34 cellular contexts compared by ENCODE assay signal in genomic region chr16:9567674-9568073, GRCh38.
DNase-seq lines count a peak whose midpoint lies in the region; ATAC-seq, FAIRE-seq and TF ChIP-seq lines count a peak whose summit lies in the region.
"Had no signal": no experiment of that assay in that cellular context is flagged by ENCODE, and none has a peak within 500 bp of the region (broad histone marks: within the 10 kb centered on the region; RNA-seq: fewer than 3 reads in every experiment).

No MANE protein-coding gene starts in this region.

- H3K9me3 ChIP-seq in GM12878 (replicated peaks; ENCODE audit: control insufficient read depth, insufficient read depth, low read length): no peaks in the 10 kb centered on the region
- H3K9me3 ChIP-seq: BLaER1, esophagus muscularis mucosa, psoas muscle, thyroid gland, vagina had no signal

- WGBS in GM12878 (ENCODE audit: insufficient coverage, insufficient replicate concordance, low lambda C conversion rate, missing lambda C conversion rate): 26% methylated on average over 7 of the region's 7 CpGs

- no peak overlapping the region for H3K4me3 Mint-ChIP-seq in activated naive CD4-positive, alpha-beta T cell treated with anti-CD3 and anti-CD28 coated beads for 36 hours
- no peak overlapping the region for H3K4me3 Mint-ChIP-seq in stimulated activated naive CD8-positive, alpha-beta T cell treated with anti-CD3 and anti-CD28 coated beads, Interleukin-15, amount 100 ng/mL, for 72 hours
- H3K4me3 Mint-ChIP-seq: naive thymus-derived CD8-positive, alpha-beta T cell had no signal

- H3K36me3 Mint-ChIP-seq in activated naive CD4-positive, alpha-beta T cell treated with anti-CD3 and anti-CD28 coated beads for 36 hours (ENCODE audit: low read depth): no peaks in the 10 kb centered on the region
- H3K36me3 Mint-ChIP-seq: activated naive CD4-positive, alpha-beta T cell treated with anti-CD3 and anti-CD28 coated beads, Interleukin-2, amount 50 U/mL, for 72 hours; naive thymus-derived CD8-positive, alpha-beta T cell had no signal

- TF ChIP-seq RAD21 in GM12878 (IDR thresholded peaks at IDR 0.05; ENCODE audit: insufficient read depth, low read depth, low read length): no peak

- H3K9me3 Mint-ChIP-seq in activated naive CD4-positive, alpha-beta T cell treated with anti-CD3 and anti-CD28 coated beads for 36 hours: peaks cover 2% of the 10 kb centered on the region
- peaks cover 0 to 9% of the 10 kb centered on the region in 2 donors for H3K9me3 Mint-ChIP-seq in stimulated activated naive CD8-positive, alpha-beta T cell treated with anti-CD3 and anti-CD28 coated beads, Interleukin-15, amount 100 ng/mL, for 72 hours

- TF ChIP-seq POLR2A in GM12878 (IDR thresholded peaks at IDR 0.05; ENCODE audit: low read depth, low read length): no peak

- no peak for TF ChIP-seq EP300 in GM12878 (IDR thresholded peaks at IDR 0.05; ENCODE audit: borderline replicate concordance in 1 of 2, control insufficient read depth in 1 of 2, low read depth in 2 of 2, low read length in 2 of 2)

- H3K4me3 ChIP-seq in GM12878: no peak overlapping the region
- H3K4me3 ChIP-seq: BLaER1, esophagus muscularis mucosa, heart right ventricle, psoas muscle, thyroid gland, vagina had no signal

- H3K4me2 ChIP-seq in GM12878 (ENCODE audit: control insufficient read depth, insufficient read depth): no peak overlapping the region
- H3K4me2 ChIP-seq: BLaER1 had no signal

- CTCF ChIA-PET in activated naive CD4-positive, alpha-beta T cell treated with anti-CD3 and anti-CD28 coated beads for 36 hours (lab: Charles Lee): interaction anchor here (0.6 kb wide), 1 partner anchor 684 kb away, joined by 4 read pairs; no protein-coding TSS in a partner anchor
- CTCF ChIA-PET in GM12878 (lab: Yijun Ruan, JAX): no interaction called here

- no peaks in the 10 kb centered on the region for H3K79me2 ChIP-seq in GM12878 (ENCODE audit: control insufficient read depth, insufficient read depth, low read length)

- H3K4me1 Mint-ChIP-seq in activated naive CD4-positive, alpha-beta T cell treated with anti-CD3 and anti-CD28 coated beads for 36 hours (ENCODE audit: low read depth): no peaks in the 10 kb centered on the region
- no peaks in the 10 kb centered on the region for H3K4me1 Mint-ChIP-seq in stimulated activated naive CD8-positive, alpha-beta T cell treated with anti-CD3 and anti-CD28 coated beads, Interleukin-15, amount 100 ng/mL, for 72 hours
- H3K4me1 Mint-ChIP-seq: naive thymus-derived CD8-positive, alpha-beta T cell had no signal

- no peak for TF ChIP-seq CTCF in GM12878 (IDR thresholded peaks at IDR 0.05 in 2 of 3, conservative IDR thresholded peaks at IDR 0.05 in 1 of 3; ENCODE audit: control insufficient read depth in 2 of 3, extremely low read depth in 1 of 3, insufficient read depth in 1 of 3, low read depth in 3 of 3, low read length in 3 of 3)

- in situ Hi-C loops in GM12878 (cut with MboI): no loop called here

- BruUV-seq in GM12878 (replicated peaks; lab: Mats Ljungman, UMichigan): no TSS peak

- DNase-seq in activated naive CD4-positive, alpha-beta T cell treated with anti-CD3 and anti-CD28 coated beads for 36 hours: peak; percentile 4
- no peak for DNase-seq in activated naive CD4-positive, alpha-beta T cell treated with anti-CD3 and anti-CD28 coated beads, Interleukin-2, amount 50 U/mL, for 16 hours
- DNase-seq in NCI-H187 (lab: John Stamatoyannopoulos, UW) (peak; percentile 10 to 66), GM12878 (ENCODE audit: low read depth, low spot score) (no peak)
- no peak for DNase-seq in stimulated activated naive CD8-positive, alpha-beta T cell treated with anti-CD3 and anti-CD28 coated beads, Interleukin-15, amount 100 ng/mL, for 72 hours
- DNase-seq in effector CD8-positive, alpha-beta T cell (lab: John Stamatoyannopoulos, UW): no peak
- DNase-seq: activated CD4-positive, alpha-beta T cell treated with anti-CD3 and anti-CD28 coated beads, Interleukin-2, amount 50 U/mL, for 48 hours; activated CD8-positive, alpha-beta memory T cell treated with anti-CD3 and anti-CD28 coated beads, Interleukin-2, amount 50 U/mL, for 48 hours; amygdala; brain microvascular endothelial cell; DMS53; foreskin fibroblast; GDM1; heart right ventricle; kidney glomerular epithelial cell; naive thymus-derived CD8-positive, alpha-beta T cell; NCI-H1092 treated with DMSO at 0.1 percent for 48 hours; NCI-H2081; NCI-H226; OCI-M1; psoas muscle; stimulated activated CD4-positive, alpha-beta T cell treated with anti-CD3 and anti-CD28 coated beads, Interleukin-12 subunit alpha, Interleukin-12 subunit beta, amount 100 ng/mL, for 4 hours; stimulated activated CD4-positive, alpha-beta T cell treated with anti-CD3 and anti-CD28 coated beads, Interleukin-4, amount 100 ng/mL, for 1 hour; T1000; thyroid gland had no signal

- SMC1A ChIA-PET in GM12878 (lab: Charles Lee; ENCODE audit: uncharacterized antibody, unreplicated experiment): no interaction called here

- no peak overlapping the region for H3K27ac Mint-ChIP-seq in activated naive CD4-positive, alpha-beta T cell treated with anti-CD3 and anti-CD28 coated beads for 36 hours
- H3K27ac Mint-ChIP-seq in stimulated activated naive CD8-positive, alpha-beta T cell treated with anti-CD3 and anti-CD28 coated beads, Interleukin-15, amount 100 ng/mL, for 72 hours: no peak overlapping the region
- H3K27ac Mint-ChIP-seq: naive thymus-derived CD8-positive, alpha-beta T cell had no signal

- H3K36me3 ChIP-seq in GM12878 (ENCODE audit: control insufficient read depth in 2 of 2, insufficient read depth in 2 of 2, low read length in 1 of 2): no peaks in the 10 kb centered on the region
- H3K36me3 ChIP-seq: BLaER1, brain microvascular endothelial cell, esophagus muscularis mucosa, heart right ventricle, thyroid gland, vagina had no signal

- no peaks in the 10 kb centered on the region for H4K20me1 ChIP-seq in GM12878 (ENCODE audit: control insufficient read depth, insufficient read depth)
- H4K20me1 ChIP-seq: BLaER1 had no signal

- H3K27ac ChIP-seq in GM12878 (ENCODE audit: control insufficient read depth, insufficient read depth): no peak overlapping the region
- H3K27ac ChIP-seq: BLaER1, brain microvascular endothelial cell, esophagus muscularis mucosa, heart right ventricle, psoas muscle, RWPE1, thyroid gland, vagina, VCaP had no signal

- POLR2A ChIA-PET in GM12878 (lab: Charles Lee): no interaction called here

- intact Hi-C loops in activated naive CD4-positive, alpha-beta T cell treated with anti-CD3 and anti-CD28 coated beads for 36 hours (cut with micrococcal nuclease): no loop called here
- intact Hi-C loops in GM12878 (cut with micrococcal nuclease; ENCODE audit: unreplicated experiment): no loop called here

- H3K9ac ChIP-seq in GM12878 (ENCODE audit: control insufficient read depth, insufficient read depth, low read length): no peak overlapping the region
- H3K9ac ChIP-seq: BLaER1 had no signal

- H3K27me3 Mint-ChIP-seq in activated naive CD4-positive, alpha-beta T cell treated with anti-CD3 and anti-CD28 coated beads for 36 hours (ENCODE audit: low read depth): no peaks in the 10 kb centered on the region
- no peaks in the 10 kb centered on the region for H3K27me3 Mint-ChIP-seq in stimulated activated naive CD8-positive, alpha-beta T cell treated with anti-CD3 and anti-CD28 coated beads, Interleukin-15, amount 100 ng/mL, for 72 hours

- ATAC-seq in GM12878 (no peak; the same call in 2 of the 3 replicates), HG03460 (IDR thresholded peaks at IDR 0.05; ENCODE audit: unreplicated experiment) (no peak)
- no peak for ATAC-seq in stimulated activated naive CD8-positive, alpha-beta T cell treated with anti-CD3 and anti-CD28 coated beads, Interleukin-15, amount 100 ng/mL, for 72 hours
- ATAC-seq: heart right ventricle; naive thymus-derived CD8-positive, alpha-beta T cell; psoas muscle; sciatic nerve had no signal

- no peaks in the 10 kb centered on the region for H3K27me3 ChIP-seq in GM12878 (replicated peaks in 1 of 2; ENCODE audit: control insufficient read depth in 2 of 2, insufficient read depth in 2 of 2, low read length in 1 of 2)
- H3K27me3 ChIP-seq: BLaER1, brain microvascular endothelial cell, esophagus muscularis mucosa, heart right ventricle, thyroid gland, vagina had no signal

- RAD21 ChIA-PET in GM12878 (lab: Charles Lee; ENCODE audit: unreplicated experiment): no interaction called here

- H2AFZ ChIP-seq in GM12878 (ENCODE audit: control insufficient read depth, low read depth, low read length): no peak overlapping the region; the same call in 1 of the 2 replicates

- FAIRE-seq in GM12878 (lab: Jason Lieb, UNC): no peak
- FAIRE-seq: endometrium had no signal

- H3K4me1 ChIP-seq in GM12878 (ENCODE audit: control insufficient read depth, insufficient read depth, low read length): no peaks in the 10 kb centered on the region
- H3K4me1 ChIP-seq: esophagus muscularis mucosa, heart right ventricle, psoas muscle, thyroid gland, vagina had no signal

TF ChIP-seq in GM12878, 131 proteins besides CTCF, POLR2A, EP300 and RAD21:
- TF ChIP-seq MTA2 (IDR thresholded peaks at IDR 0.05; ENCODE audit: low read depth) (no peak), CBX5 (IDR thresholded peaks at IDR 0.05; ENCODE audit: low read depth) (no peak), JUNB (IDR thresholded peaks at IDR 0.05) (peak; percentile 47; the same call in 1 of the 2 replicates)

Comparison
In these comparisons a context has a peak if more than half of its experiments do, and no peak if none do; other contexts are left out.
1. DNase-seq: peak in activated naive CD4-positive, alpha-beta T cell treated with anti-CD3 and anti-CD28 coated beads for 36 hours (single experiment) and NCI-H187 (2 of 2); none in activated naive CD4-positive, alpha-beta T cell treated with anti-CD3 and anti-CD28 coated beads, Interleukin-2, amount 50 U/mL, for 16 hours (single experiment), GM12878 (single experiment), stimulated activated naive CD8-positive, alpha-beta T cell treated with anti-CD3 and anti-CD28 coated beads, Interleukin-15, amount 100 ng/mL, for 72 hours (0 of 2) and effector CD8-positive, alpha-beta T cell (single experiment).